ENCODE assay signal across 8 cellular contexts in genomic region chr9:124894741-124895170, GRCh38. TPM values are rescaled to one million over a fixed set of nuclear protein-coding genes. Genes with fewer than 3 reads are reported as not detected.
DNase-seq lines count a peak whose midpoint lies in the region; ATAC-seq and TF ChIP-seq lines count a peak whose summit lies in the region.

No MANE protein-coding gene starts in this region.

- H3K9me3 Mint-ChIP-seq in Caco-2 (ENCODE audit: unreplicated experiment), result no peaks in the 10 kb centered on the region
- no peaks in the 10 kb centered on the region for H3K9me3 Mint-ChIP-seq in T-helper 2 cell treated with Interferon-gamma antibody and Interleukin-4, amounts not matched to agents 5 μg/mL and 100 μg/mL, for 36 hours

- peaks cover 16% of the 10 kb centered on the region for H3K4me1 ChIP-seq in Caco-2

- no peaks in the 10 kb centered on the region for H4K20me1 ChIP-seq in neural cell (ENCODE audit: insufficient read depth)

- H3K9me2 ChIP-seq in neural cell (ENCODE audit: insufficient read depth, low read length), result no peaks in the 10 kb centered on the region

- H3K4me3 Mint-ChIP-seq in Caco-2 (ENCODE audit: unreplicated experiment), result no peak overlapping the region
- H3K4me3 Mint-ChIP-seq in T-helper 2 cell treated with Interferon-gamma antibody and Interleukin-4, amounts not matched to agents 5 μg/mL and 100 μg/mL, for 36 hours, result no peak overlapping the region

- no peak for TF ChIP-seq EP300 in neural cell (conservative IDR thresholded peaks at IDR 0.05; ENCODE audit: poor library complexity, severe bottlenecking)

- peak overlapping the region; percentile 51 for H3K27ac ChIP-seq in neural cell (ENCODE audit: low read length)

- TF ChIP-seq CTCF in Caco-2 (IDR thresholded peaks at IDR 0.05; ENCODE audit: insufficient read depth in 1 of 2, low read depth in 1 of 2, low read length in 1 of 2, severe bottlenecking in 1 of 2, unreplicated experiment in 1 of 2) (peak; percentile 40 to 52), epithelial cell of proximal tubule (conservative IDR thresholded peaks at IDR 0.05; ENCODE audit: low read depth, low read length) (peak; percentile 66), neural cell (IDR thresholded peaks at IDR 0.05; ENCODE audit: poor library complexity, severe bottlenecking) (peak; percentile 68)

- H3K9me3 ChIP-seq in Caco-2 (no peaks in the 10 kb centered on the region), neural cell (ENCODE audit: low read length) (no peaks in the 10 kb centered on the region)

- H3K4me3 ChIP-seq in Caco-2 (ENCODE audit: low read depth, low read length) (no peak overlapping the region), epithelial cell of proximal tubule (ENCODE audit: low read depth, low read length) (no peak overlapping the region), neural cell (ENCODE audit: low read length) (no peak overlapping the region)

- DNase-seq in Caco-2 (peak in 1 of 2 experiments; percentile 43), H4 (ENCODE audit: low spot score) (peak; percentile 31), epithelial cell of proximal tubule (ENCODE audit: low read depth) (no peak), NCI-H128 (lab: John Stamatoyannopoulos, UW; ENCODE audit: unreplicated experiment) (no peak)
- DNase-seq in T-helper 2 cell treated with Interferon-gamma antibody and Interleukin-4, amounts not matched to agents 5 μg/mL and 100 μg/mL, for 36 hours (ENCODE audit: low spot score), result no peak

- no peak overlapping the region for H3K27ac Mint-ChIP-seq in Caco-2 (ENCODE audit: unreplicated experiment)
- H3K27ac Mint-ChIP-seq in T-helper 2 cell treated with Interferon-gamma antibody and Interleukin-4, amounts not matched to agents 5 μg/mL and 100 μg/mL, for 36 hours, result peak overlapping the region; percentile 13

- CTCF ChIA-PET in Caco-2 (lab: Charles Lee), result no interaction called here

- no peaks in the 10 kb centered on the region for H3K27me3 ChIP-seq in Caco-2 (replicated peaks; ENCODE audit: control insufficient read depth, insufficient read depth, low read length)
- H3K27me3 ChIP-seq in neural cell (ENCODE audit: insufficient read depth, low read depth, low read length), result no peaks in the 10 kb centered on the region

- no peaks in the 10 kb centered on the region for H3F3A ChIP-seq in neural cell (ENCODE audit: insufficient read depth, low read length, poor library complexity, severe bottlenecking)

- H3K4me1 Mint-ChIP-seq in Caco-2 (ENCODE audit: low read depth, unreplicated experiment), result no peaks in the 10 kb centered on the region
- peaks cover 8% of the 10 kb centered on the region for H3K4me1 Mint-ChIP-seq in T-helper 2 cell treated with Interferon-gamma antibody and Interleukin-4, amounts not matched to agents 5 μg/mL and 100 μg/mL, for 36 hours (ENCODE audit: low read depth)

- no peaks in the 10 kb centered on the region for H3K79me2 ChIP-seq in neural cell (replicated peaks; ENCODE audit: insufficient read depth, low read length)

- POLR2A ChIA-PET in Caco-2 (lab: Charles Lee), result no interaction called here

- no peak overlapping the region for H3K4me2 ChIP-seq in neural cell (ENCODE audit: low read length)

- BruUV-seq in Caco-2 (replicated peaks; lab: Mats Ljungman, UMichigan), result no TSS peak

- H3K36me3 ChIP-seq in Caco-2 (ENCODE audit: control insufficient read depth, insufficient read depth, low read length) (no peaks in the 10 kb centered on the region), neural cell (ENCODE audit: insufficient read depth, low read length) (peaks cover 5% of the 10 kb centered on the region)

- no peak for TF ChIP-seq RAD21 in neural cell (conservative IDR thresholded peaks at IDR 0.05)

- peak overlapping the region; percentile 69 for H2AFZ ChIP-seq in neural cell (ENCODE audit: low read depth, low read length)

- ATAC-seq in GM21515 (IDR thresholded peaks at IDR 0.05; ENCODE audit: unreplicated experiment), result no peak
- ATAC-seq in HG03135 (IDR thresholded peaks at IDR 0.05; ENCODE audit: unreplicated experiment), result no peak

- peaks cover 28% of the 10 kb centered on the region for H3K36me3 Mint-ChIP-seq in Caco-2 (ENCODE audit: insufficient read depth, unreplicated experiment)
- H3K36me3 Mint-ChIP-seq in T-helper 2 cell treated with Interferon-gamma antibody and Interleukin-4, amounts not matched to agents 5 μg/mL and 100 μg/mL, for 36 hours (ENCODE audit: low read depth), result peaks cover 35% of the 10 kb centered on the region

- no peaks in the 10 kb centered on the region for H3K27me3 Mint-ChIP-seq in Caco-2 (ENCODE audit: insufficient read depth, unreplicated experiment)
- no peaks in the 10 kb centered on the region for H3K27me3 Mint-ChIP-seq in T-helper 2 cell treated with Interferon-gamma antibody and Interleukin-4, amounts not matched to agents 5 μg/mL and 100 μg/mL, for 36 hours (ENCODE audit: low read depth)

- intact Hi-C loops in Caco-2 (cut with micrococcal nuclease; ENCODE audit: unreplicated experiment), result loop anchor here (1.0 kb wide), 1 partner anchor 37 kb away; no protein-coding TSS in a partner anchor

- no peak overlapping the region for H3K9ac ChIP-seq in neural cell (ENCODE audit: low read length)

TF ChIP-seq in neural cell, 6 proteins besides CTCF, POLR2A, EP300 and RAD21:
- TF ChIP-seq SMC3 (conservative IDR thresholded peaks at IDR 0.05; ENCODE audit: poor library complexity) (peak; percentile 46), REST (IDR thresholded peaks at IDR 0.05; ENCODE audit: borderline replicate concordance) (no peak)
TF ChIP-seq in neural cell: peak in this region for 1.

RNA-seq across cellular contexts. Expression of gene ARPC5L, which starts 32.8 kb away (rescaled TPM):
- total RNA-seq in Caco-2 (2022) (59.0 and 60.1 TPM in 2 replicates), epithelial cell of proximal tubule (53.3 and 55.5 TPM in 2 replicates)
- 22.1 and 35.7 TPM in 2 replicates for total RNA-seq in H4 (2014; rRNA removed; shearing (Covaris generic))
- 35.4 and 46.5 TPM in 2 replicates for polyA plus RNA-seq in neural cell
- polyA minus RNA-seq in neural cell, result 18.3 and 23.0 TPM in 2 replicates

RNA-seq across cellular contexts. Expression of gene RPL35, which starts 33.0 kb away (rescaled TPM):
- total RNA-seq in Caco-2 (2022), result 1,528 and 1,598 TPM in 2 replicates
- 2,412 and 2,808 TPM in 2 replicates for total RNA-seq in H4 (2014; rRNA removed; shearing (Covaris generic))
- total RNA-seq in epithelial cell of proximal tubule, result 2,998 and 3,916 TPM in 2 replicates
- 1,777 and 2,116 TPM in 2 replicates for polyA plus RNA-seq in neural cell
- 464 and 511 TPM in 2 replicates for polyA minus RNA-seq in neural cell

RNA-seq across cellular contexts. Expression of gene WDR38, which starts 41.5 kb away (rescaled TPM):
- not detected in 2 replicates for total RNA-seq in Caco-2 (2022)
- not detected in 2 replicates for total RNA-seq in H4 (2014; rRNA removed; shearing (Covaris generic))
- total RNA-seq in epithelial cell of proximal tubule, result not detected in 2 replicates
- not detected in 2 replicates for polyA plus RNA-seq in neural cell
- polyA minus RNA-seq in neural cell, result not detected in 2 replicates

RNA-seq across cellular contexts. Expression of gene GOLGA1, which starts 46.1 kb away (rescaled TPM):
- total RNA-seq in Caco-2 (2022), result 18.7 and 18.9 TPM in 2 replicates
- 7.9 and 8.0 TPM in 2 replicates for total RNA-seq in H4 (2014; rRNA removed; shearing (Covaris generic))
- total RNA-seq in epithelial cell of proximal tubule, result 5.4 and 26.0 TPM in 2 replicates
- polyA plus RNA-seq in neural cell, result 15.3 and 23.1 TPM in 2 replicates
- polyA minus RNA-seq in neural cell, result 28.2 and 31.1 TPM in 2 replicates
